14 cellular contexts compared by ENCODE assay signal in the genomic region with DNA sequence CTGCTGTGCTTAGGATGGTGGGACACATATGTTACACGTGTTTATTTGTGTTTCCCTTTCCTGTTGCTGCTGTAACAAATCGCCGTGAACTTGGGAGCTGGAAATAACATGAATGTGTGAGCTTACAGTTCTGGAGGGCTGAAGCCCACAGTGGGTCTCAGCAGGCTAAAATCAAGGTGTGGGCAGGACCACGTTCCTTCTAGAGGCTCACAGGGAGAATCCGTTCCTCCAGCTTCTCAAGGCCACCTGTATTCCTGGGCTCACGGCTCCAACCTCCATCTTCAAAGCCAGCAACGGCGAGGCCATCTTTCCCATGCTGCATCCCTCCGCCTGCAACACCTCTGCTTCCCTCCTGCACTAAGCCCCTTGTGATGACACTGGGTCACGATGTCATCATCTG. TPM values are rescaled to one million over a fixed set of nuclear protein-coding genes. Genes with fewer than 3 reads are reported as not detected.
DNase-seq lines count a peak whose midpoint lies in the region; ATAC-seq and TF ChIP-seq lines count a peak whose summit lies in the region.
"Had no signal": no experiment of that assay in that cellular context is flagged by ENCODE, and none has a peak within 500 bp of the region (broad histone marks: within the 10 kb centered on the region; RNA-seq: fewer than 3 reads in every experiment).

No MANE protein-coding gene starts in this region.

- DNase-seq in DND-41 (peak; percentile 23), UCSD-AML1 (lab: John Stamatoyannopoulos, UW; ENCODE audit: unreplicated experiment) (no peak), occipital lobe (lab: John Stamatoyannopoulos, UW) (no peak), pons (ENCODE audit: low spot score) (no peak)
- DNase-seq in activated naive CD8-positive, alpha-beta T cell treated with anti-CD3 and anti-CD28 coated beads, Interleukin-2, amount 50 U/mL, for 24 hours = no peak
- DNase-seq: activated CD4-positive, alpha-beta T cell treated with anti-CD3 and anti-CD28 coated beads for 1 hour; CD4-positive, alpha-beta T cell; GF-D8 had no signal

- peaks cover 5% of the 10 kb centered on the region for H3K27me3 Mint-ChIP-seq in activated naive CD8-positive, alpha-beta T cell treated with anti-CD3 and anti-CD28 coated beads, Interleukin-2, amount 50 U/mL, for 24 hours
- peaks cover 6% of the 10 kb centered on the region for H3K27me3 Mint-ChIP-seq in nephron (ENCODE audit: low read depth)

- peak overlapping the region in 9 of 11 experiments; percentile 81 to 97 (median 90); a peak in 18 of 22 replicates for H3K27ac ChIP-seq in BLaER1 treated with 17β-estradiol and CSF1 and Interleukin-3, amounts not matched to agents 10 nM and 100 nM
- H3K27ac ChIP-seq in DND-41 (ENCODE audit: low read length) = peak overlapping the region; percentile 80
- H3K27ac ChIP-seq: SJSA1 had no signal

- TF ChIP-seq CTCF in DND-41 (IDR thresholded peaks at IDR 0.05; ENCODE audit: borderline replicate concordance, extremely low read depth, low read length, poor library complexity, severe bottlenecking) (no peak), nephron (IDR thresholded peaks at IDR 0.05; ENCODE audit: unreplicated experiment in 3 of 3) (no peak)

- H3K79me2 ChIP-seq in DND-41 (ENCODE audit: insufficient read depth, low read length) = no peaks in the 10 kb centered on the region

- peak overlapping the region; percentile 72 to 88 (median 81) for H3K4me2 ChIP-seq in BLaER1 treated with 17β-estradiol and CSF1 and Interleukin-3, amounts not matched to agents 10 nM and 100 nM
- no peak overlapping the region for H3K4me2 ChIP-seq in DND-41 (ENCODE audit: insufficient read depth, low read length)

- H3K4me3 Mint-ChIP-seq in activated naive CD8-positive, alpha-beta T cell treated with anti-CD3 and anti-CD28 coated beads, Interleukin-2, amount 50 U/mL, for 24 hours = peak overlapping the region; percentile 80
- no peak overlapping the region for H3K4me3 Mint-ChIP-seq in nephron
- H3K4me3 Mint-ChIP-seq: CD4-positive, alpha-beta T cell; memory B cell had no signal

- H3K4me1 Mint-ChIP-seq in activated naive CD8-positive, alpha-beta T cell treated with anti-CD3 and anti-CD28 coated beads, Interleukin-2, amount 50 U/mL, for 24 hours = peaks cover 83% of the 10 kb centered on the region
- peaks cover 61% of the 10 kb centered on the region for H3K4me1 Mint-ChIP-seq in nephron

- peaks cover 34% of the 10 kb centered on the region for H3K36me3 Mint-ChIP-seq in activated naive CD8-positive, alpha-beta T cell treated with anti-CD3 and anti-CD28 coated beads, Interleukin-2, amount 50 U/mL, for 24 hours (ENCODE audit: low read depth)
- H3K36me3 Mint-ChIP-seq in nephron (ENCODE audit: low read depth) = no peaks in the 10 kb centered on the region
- H3K36me3 Mint-ChIP-seq: memory B cell had no signal

- peaks cover 33 to 84% (median 77%) of the 10 kb centered on the region in 10 experiments for H3K4me1 ChIP-seq in BLaER1 treated with 17β-estradiol and CSF1 and Interleukin-3, amounts not matched to agents 10 nM and 100 nM
- H3K4me1 ChIP-seq in DND-41 (ENCODE audit: insufficient read depth, low read length) = peaks cover 44% of the 10 kb centered on the region
- H3K4me1 ChIP-seq: HAP-1 had no signal

- no peak overlapping the region for H2AFZ ChIP-seq in DND-41 (ENCODE audit: low read depth, low read length)

- peaks cover 11% of the 10 kb centered on the region for H3K9me3 Mint-ChIP-seq in activated naive CD8-positive, alpha-beta T cell treated with anti-CD3 and anti-CD28 coated beads, Interleukin-2, amount 50 U/mL, for 24 hours
- H3K9me3 Mint-ChIP-seq in nephron = no peaks in the 10 kb centered on the region
- H3K9me3 Mint-ChIP-seq: CD4-positive, alpha-beta T cell had no signal

- no peaks in the 10 kb centered on the region for H3K27me3 ChIP-seq in BLaER1 treated with 17β-estradiol and CSF1 and Interleukin-3, amounts not matched to agents 10 nM and 100 nM
- H3K27me3 ChIP-seq in DND-41 (ENCODE audit: insufficient read depth, low read length, poor library complexity) = no peaks in the 10 kb centered on the region
- H3K27me3 ChIP-seq: SJSA1 had no signal

- no peaks in the 10 kb centered on the region for H3K36me3 ChIP-seq in BLaER1 treated with 17β-estradiol and CSF1 and Interleukin-3, amounts not matched to agents 10 nM and 100 nM
- no peaks in the 10 kb centered on the region for H3K36me3 ChIP-seq in DND-41 (ENCODE audit: insufficient read depth, low read length)
- H3K36me3 ChIP-seq: HAP-1, SJSA1 had no signal

- peaks cover 0 to 7% (median 4%) of the 10 kb centered on the region in 11 experiments; a peak in 9 of 22 replicates for H3K9me3 ChIP-seq in BLaER1 treated with 17β-estradiol and CSF1 and Interleukin-3, amounts not matched to agents 10 nM and 100 nM (replicated peaks in 1 of 11)
- no peaks in the 10 kb centered on the region for H3K9me3 ChIP-seq in DND-41 (ENCODE audit: insufficient read depth, low read length, severe bottlenecking)
- H3K9me3 ChIP-seq: HAP-1, SJSA1 had no signal

- H3K9ac ChIP-seq in BLaER1 treated with 17β-estradiol and CSF1 and Interleukin-3, amounts not matched to agents 10 nM and 100 nM = peak overlapping the region in 10 of 11 experiments; percentile 41 to 86 (median 74); a peak in 17 of 22 replicates
- no peak overlapping the region for H3K9ac ChIP-seq in DND-41 (ENCODE audit: low read depth, low read length)

- H3K27ac Mint-ChIP-seq in activated naive CD8-positive, alpha-beta T cell treated with anti-CD3 and anti-CD28 coated beads, Interleukin-2, amount 50 U/mL, for 24 hours = peak overlapping the region; percentile 98
- H3K27ac Mint-ChIP-seq in nephron = peak overlapping the region; percentile 42 to 90 (median 87)
- H3K27ac Mint-ChIP-seq: CD4-positive, alpha-beta T cell; memory B cell had no signal

- peak overlapping the region in 1 of 10 experiments; percentile 18; a peak in 1 of 20 replicates for H3K4me3 ChIP-seq in BLaER1 treated with 17β-estradiol and CSF1 and Interleukin-3, amounts not matched to agents 10 nM and 100 nM
- no peak overlapping the region for H3K4me3 ChIP-seq in DND-41 (ENCODE audit: low read depth in 1 of 2, low read length in 2 of 2)
- H3K4me3 ChIP-seq: HAP-1, SJSA1 had no signal

- ATAC-seq in DND-41 (ENCODE audit: insufficient read depth, low read depth) = peak; percentile 3; the same call in 1 of the 3 replicates
- ATAC-seq in activated naive CD8-positive, alpha-beta T cell treated with anti-CD3 and anti-CD28 coated beads, Interleukin-2, amount 50 U/mL, for 24 hours = no peak

- H4K20me1 ChIP-seq in BLaER1 treated with 17β-estradiol and CSF1 and Interleukin-3, amounts not matched to agents 10 nM and 100 nM = no peaks in the 10 kb centered on the region
- H4K20me1 ChIP-seq in DND-41 (ENCODE audit: insufficient read depth, low read length) = no peaks in the 10 kb centered on the region

RNA-seq across cellular contexts. Expression of a gene that starts 27.4 kb away (rescaled TPM):
- 10.8 TPM for total RNA-seq in occipital lobe
- total RNA-seq: CD4-positive, alpha-beta T cell; MCF 10A; SJSA1 had no signal
